In the genomic region with DNA sequence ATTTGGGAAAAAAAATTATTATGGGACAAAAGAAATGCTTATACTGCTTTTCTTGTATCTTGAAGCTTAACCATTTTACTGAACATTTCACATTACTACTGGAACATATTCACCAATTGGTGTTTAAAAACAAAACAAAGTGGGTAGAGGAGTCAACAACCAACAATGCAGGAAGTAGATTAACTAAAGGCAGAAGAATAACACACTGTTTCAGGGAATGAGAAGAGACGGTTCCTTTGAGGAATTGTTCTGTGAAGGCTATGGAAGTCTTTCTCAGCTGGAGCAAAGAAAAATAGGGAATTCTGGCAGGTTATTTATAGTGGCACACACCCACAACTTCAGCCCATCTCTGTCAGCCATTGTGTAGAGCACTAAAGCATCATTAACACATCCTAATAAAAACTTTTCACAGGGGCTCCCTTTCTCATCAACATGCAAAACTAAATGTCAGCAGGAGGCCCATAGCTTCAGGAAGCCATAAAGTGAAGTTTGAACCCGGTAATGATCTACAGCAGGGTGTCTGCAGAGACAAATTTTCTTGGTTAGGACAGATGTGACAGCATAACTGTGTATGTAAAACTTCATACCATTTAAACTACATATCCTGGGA, we compare ENCODE assay signal across 14 cellular contexts.
DNase-seq lines count a peak whose midpoint lies in the region; ATAC-seq and TF ChIP-seq lines count a peak whose summit lies in the region.
"Had no signal": no experiment of that assay in that cellular context is flagged by ENCODE, and none has a peak within 500 bp of the region (broad histone marks: within the 10 kb centered on the region; RNA-seq: fewer than 3 reads in every experiment).

No MANE protein-coding gene starts in this region.

- CTCF ChIA-PET in A673 (lab: Charles Lee), result no interaction called here

- H3K9me3 ChIP-seq in A673 (ENCODE audit: low read depth, low read length, poor library complexity, severe bottlenecking), result peaks cover 4% of the 10 kb centered on the region
- H3K9me3 ChIP-seq in HUES48 (ENCODE audit: control insufficient read depth, insufficient read depth, low read length), result no peaks in the 10 kb centered on the region

- H3K27me3 ChIP-seq in A673 (replicated peaks; ENCODE audit: insufficient read depth, low read depth, low read length, poor library complexity) (peaks cover 3% of the 10 kb centered on the region), HUES48 (ENCODE audit: control insufficient read depth, insufficient read depth, low read length) (no peaks in the 10 kb centered on the region)

- POLR2A ChIA-PET in A673 (lab: Charles Lee; ENCODE audit: low non-redundant PET), result no interaction called here

- intact Hi-C loops in A673 (cut with micrococcal nuclease; ENCODE audit: unreplicated experiment), result no loop called here

- no peak for ATAC-seq in esophagus mucosa
- ATAC-seq: activated CD4-positive, CD25-positive, alpha-beta regulatory T cell treated with anti-CD3 and anti-CD28 coated beads, Interleukin-2, amount 50 U/mL, for 24 hours; Panc1 had no signal

- no peaks in the 10 kb centered on the region for H3K36me3 ChIP-seq in A673 (ENCODE audit: insufficient read depth, low read length, poor library complexity, severe bottlenecking)
- no peaks in the 10 kb centered on the region for H3K36me3 ChIP-seq in HUES48 (ENCODE audit: control insufficient read depth, insufficient read depth, low read length)

- no peak overlapping the region for H3K4me3 ChIP-seq in A673 (ENCODE audit: low read depth, low read length, poor library complexity, severe bottlenecking)
- no peak overlapping the region for H3K4me3 ChIP-seq in HUES48 (ENCODE audit: low read depth, low read length)
- H3K4me3 ChIP-seq in cardiac fibroblast (replicated peaks in 1 of 2; ENCODE audit: low read depth in 2 of 2, low read length in 2 of 2), result no peak overlapping the region

- DNase-seq in A673 (ENCODE audit: low spot score) (peak; percentile 85), cardiac fibroblast (ENCODE audit: low read depth in 2 of 2) (peak; percentile 51 to 82), kidney glomerular epithelial cell (lab: John Stamatoyannopoulos, UW) (peak; percentile 74), Ammon's horn (ENCODE audit: low spot score) (no peak)
- DNase-seq in activated CD4-positive, alpha-beta T cell treated with anti-CD3 and anti-CD28 coated beads for 4 hours, result no peak
- no peak for DNase-seq in central memory CD4-positive, alpha-beta T cell
- DNase-seq: activated CD8-positive, alpha-beta memory T cell treated with anti-CD3 and anti-CD28 coated beads, Interleukin-2, amount 50 U/mL, for 4 hours; NCI-H187; NCI-H526 treated with DMSO at 0.1 percent for 48 hours had no signal

- H3K27ac ChIP-seq in A673 (ENCODE audit: low read depth, low read length, poor library complexity, severe bottlenecking) (no peak overlapping the region), HUES48 (ENCODE audit: low read depth, low read length) (peak overlapping the region; percentile 64)
- H3K27ac ChIP-seq: parathyroid adenoma had no signal

- no peak for TF ChIP-seq CTCF in A673 (conservative IDR thresholded peaks at IDR 0.05; ENCODE audit: low read depth, low read length)
- no peak for TF ChIP-seq CTCF in cardiac fibroblast (IDR thresholded peaks at IDR 0.05; ENCODE audit: low read depth, low read length)

- no TSS peak for BruUV-seq in A673 (replicated peaks; lab: Mats Ljungman, UMichigan)

- H3K9ac ChIP-seq in HUES48 (ENCODE audit: low read depth, low read length), result no peak overlapping the region
- H3K9ac ChIP-seq: parathyroid adenoma had no signal

- H3K4me1 ChIP-seq in A673 (ENCODE audit: insufficient read depth, low read length, poor library complexity, severe bottlenecking) (peaks cover 6% of the 10 kb centered on the region), HUES48 (ENCODE audit: control insufficient read depth, insufficient read depth, low read length) (peaks cover 34% of the 10 kb centered on the region)

Comparison
In these comparisons a context has a peak if more than half of its experiments do, and no peak if none do; other contexts are left out.
1. DNase-seq: peak in A673 (single experiment), cardiac fibroblast (2 of 2) and kidney glomerular epithelial cell (single experiment); none in Ammon's horn (single experiment), activated CD4-positive, alpha-beta T cell treated with anti-CD3 and anti-CD28 coated beads for 4 hours (0 of 2) and central memory CD4-positive, alpha-beta T cell (single experiment).